Comparison of ENCODE assay signal across 15 cellular contexts in the genomic region with DNA sequence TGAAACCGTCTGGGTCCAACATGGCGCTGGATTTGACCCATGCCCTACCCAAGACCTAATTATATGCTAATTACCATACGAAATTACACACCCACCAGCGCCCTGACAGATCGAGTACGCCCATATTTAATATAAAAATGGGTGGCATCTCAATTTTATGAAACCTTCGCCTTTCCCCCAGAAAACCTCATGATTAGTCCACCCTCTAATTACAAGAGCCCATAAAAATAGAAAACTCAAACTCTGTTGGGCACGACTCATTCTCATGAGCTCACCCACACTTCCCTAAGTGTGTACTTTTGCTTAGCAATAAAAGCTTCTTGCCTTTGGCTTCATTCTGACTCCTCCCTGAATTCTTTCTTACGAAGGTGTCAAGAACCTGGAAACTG.
"Had no signal": no experiment of that assay in that cellular context is flagged by ENCODE, and none has a peak within 500 bp of the region (broad histone marks: within the 10 kb centered on the region; RNA-seq: fewer than 3 reads in every experiment).

No MANE protein-coding gene starts in this region.

- ATAC-seq: activated CD4-positive, CD25-positive, alpha-beta regulatory T cell treated with anti-CD3 and anti-CD28 coated beads, Interleukin-2, amount 50 U/mL, for 24 hours; activated CD8-positive, alpha-beta memory T cell treated with anti-CD3 and anti-CD28 coated beads, Interleukin-2, amount 10 ng/mL, durations not matched to agents 7 days and 5 days; activated naive CD4-positive, alpha-beta T cell treated with anti-CD3 and anti-CD28 coated beads, Interleukin-2, amount 50 U/mL, for 72 hours; activated T-cell treated with anti-CD3 and anti-CD28 coated beads, Interleukin-2, amount 50 U/mL, for 4 hours; body of pancreas; esophagus mucosa; left lung had no signal

- H3K9me3 ChIP-seq: body of pancreas, left lung had no signal

- H3K36me3 ChIP-seq: left lung had no signal

- DNase-seq: activated CD4-positive, alpha-beta T cell treated with anti-CD3 and anti-CD28 coated beads, Interleukin-2, amount 50 U/mL, for 4 hours; activated CD8-positive, alpha-beta memory T cell treated with anti-CD3 and anti-CD28 coated beads, Interleukin-2, amount 10 ng/mL, durations not matched to agents 7 days and 5 days; activated effector memory CD4-positive, alpha-beta T cell treated with anti-CD3 and anti-CD28 coated beads, Interleukin-2, amount 50 U/mL, for 16 hours; activated T-cell treated with anti-CD3 and anti-CD28 coated beads, Interleukin-2, amount 50 U/mL, for 4 hours; amniotic stem cell; body of pancreas; dermis blood vessel endothelial cell; left lung; nephron progenitor cell; stimulated activated CD4-positive, alpha-beta T cell treated with anti-CD3 and anti-CD28 coated beads, Interleukin-2, amount 100 ng/mL, for 48 hours; stimulated activated CD8-positive, alpha-beta memory T cell treated with anti-CD3 and anti-CD28 coated beads, Interleukin-4, amount 100 ng/mL, for 48 hours; T-helper 2 cell had no signal

- H3K27me3 ChIP-seq: body of pancreas had no signal

- H3K4me3 ChIP-seq: body of pancreas, left lung had no signal

- H3K27ac ChIP-seq: body of pancreas, left lung had no signal
